Comparison of ENCODE assay signal across 19 cellular contexts in genomic region chr2:64422466-64422865, GRCh38. TPM values are rescaled to one million over a fixed set of nuclear protein-coding genes. Genes with fewer than 3 reads are reported as not detected.
DNase-seq lines count a peak whose midpoint lies in the region; ATAC-seq and TF ChIP-seq lines count a peak whose summit lies in the region.
"Had no signal": no experiment of that assay in that cellular context is flagged by ENCODE, and none has a peak within 500 bp of the region (broad histone marks: within the 10 kb centered on the region; RNA-seq: fewer than 3 reads in every experiment).

No MANE protein-coding gene starts in this region.

- 84 to 86% methylated on average over 1 of the region's 1 CpG for WGBS in aorta, 2 donors

- H3K27me3 ChIP-seq in skeletal muscle tissue (ENCODE audit: control insufficient read depth in 3 of 3, insufficient read depth in 3 of 3, low read length in 3 of 3) (no peaks in the 10 kb centered on the region), aorta (ENCODE audit: control insufficient read depth in 1 of 2, insufficient read depth in 2 of 2, low read length in 1 of 2) (no peaks in the 10 kb centered on the region)

- ATAC-seq in left cardiac atrium: peak; percentile 20 to 42
- ATAC-seq in left ventricle myocardium superior: no peak
- ATAC-seq in esophagus mucosa: peak; percentile 72
- ATAC-seq in stimulated activated memory B cell treated with anti-CD40 and anti-IgM and Interleukin-4, amounts not matched to agents 10 μg/mL and 1 μg/mL and 100 μg/mL, for 72 hours: no peak
- no peak for ATAC-seq in aorta (ENCODE audit: low FRiP score)
- ATAC-seq in GM21528 (IDR thresholded peaks at IDR 0.05; ENCODE audit: low FRiP score, unreplicated experiment): no peak
- ATAC-seq: SK-N-SH treated with all-trans-retinoic acid at 6 μM for 48 hours had no signal

- TF ChIP-seq CTCF in NB4 (IDR thresholded peaks at IDR 0.05; ENCODE audit: low read depth, low read length): no peak

- no peaks in the 10 kb centered on the region for H3K27me3 Mint-ChIP-seq in stimulated activated memory B cell treated with anti-CD40 and anti-IgM and Interleukin-4, amounts not matched to agents 10 μg/mL and 1 μg/mL and 100 μg/mL, for 72 hours

- TF ChIP-seq POLR2A in NB4 (IDR thresholded peaks at IDR 0.05; ENCODE audit: extremely low read depth, insufficient read length): no peak

- DNase-seq in left cardiac atrium (no peak), left ventricle myocardium superior (no peak), NB4 (ENCODE audit: low read depth) (peak; percentile 13), aorta (no peak)
- DNase-seq: COR-L47, DMS153, EL, KBM-7, NCI-H1417, NCI-H187 treated with DMSO at 0.1 percent for 48 hours, Right ventricle myocardium superior, T-helper 1 cell had no signal

- no peak overlapping the region for H3K9ac ChIP-seq in skeletal muscle tissue (ENCODE audit: low read depth in 1 of 3, low read length in 3 of 3)

- H3K4me1 Mint-ChIP-seq in stimulated activated memory B cell treated with anti-CD40 and anti-IgM and Interleukin-4, amounts not matched to agents 10 μg/mL and 1 μg/mL and 100 μg/mL, for 72 hours: no peaks in the 10 kb centered on the region

- H3K27ac ChIP-seq in skeletal muscle tissue (ENCODE audit: low read depth, low read length) (peak overlapping the region; percentile 65), aorta (ENCODE audit: low read depth in 1 of 2, low read length in 2 of 2) (no peak overlapping the region)
- H3K27ac ChIP-seq: C4-2B had no signal

- H3K27ac Mint-ChIP-seq in stimulated activated memory B cell treated with anti-CD40 and anti-IgM and Interleukin-4, amounts not matched to agents 10 μg/mL and 1 μg/mL and 100 μg/mL, for 72 hours: no peak overlapping the region

- H3K4me1 ChIP-seq in skeletal muscle tissue (ENCODE audit: control insufficient read depth in 3 of 3, insufficient read depth in 3 of 3, low read length in 3 of 3) (peaks cover 50 to 65% (median 54%) of the 10 kb centered on the region in 3 donors), aorta (ENCODE audit: control insufficient read depth in 1 of 2, insufficient read depth in 2 of 2, low read length in 2 of 2) (no peaks in the 10 kb centered on the region)

- no peaks in the 10 kb centered on the region for H3K9me3 ChIP-seq in skeletal muscle tissue (ENCODE audit: control insufficient read depth in 3 of 3, low read length in 3 of 3)
- no peaks in the 10 kb centered on the region for H3K9me3 ChIP-seq in aorta (ENCODE audit: control insufficient read depth, low read length)
- H3K9me3 ChIP-seq: HAP-1 had no signal

- no peaks in the 10 kb centered on the region for H3K9me3 Mint-ChIP-seq in stimulated activated memory B cell treated with anti-CD40 and anti-IgM and Interleukin-4, amounts not matched to agents 10 μg/mL and 1 μg/mL and 100 μg/mL, for 72 hours

- H3K36me3 Mint-ChIP-seq in stimulated activated memory B cell treated with anti-CD40 and anti-IgM and Interleukin-4, amounts not matched to agents 10 μg/mL and 1 μg/mL and 100 μg/mL, for 72 hours: no peaks in the 10 kb centered on the region

- no peak overlapping the region for H3K4me3 Mint-ChIP-seq in stimulated activated memory B cell treated with anti-CD40 and anti-IgM and Interleukin-4, amounts not matched to agents 10 μg/mL and 1 μg/mL and 100 μg/mL, for 72 hours

- H3K36me3 ChIP-seq in skeletal muscle tissue (ENCODE audit: control insufficient read depth in 3 of 3, insufficient read depth in 3 of 3, low read length in 3 of 3) (no peaks in the 10 kb centered on the region), aorta (ENCODE audit: control insufficient read depth in 1 of 2, insufficient read depth in 2 of 2, low read length in 1 of 2) (no peaks in the 10 kb centered on the region)
- H3K36me3 ChIP-seq: HAP-1 had no signal

- intact Hi-C loops in left cardiac atrium (cut with DNase I): no loop called here
- intact Hi-C loops in left ventricle myocardium superior (cut with micrococcal nuclease): no loop called here
- intact Hi-C loops in aorta (cut with DNase I): no loop called here

- no peak overlapping the region for H3K4me3 ChIP-seq in NB4 (ENCODE audit: low read depth, low read length)
- no peak overlapping the region for H3K4me3 ChIP-seq in skeletal muscle tissue (ENCODE audit: low read length in 3 of 3)
- H3K4me3 ChIP-seq in aorta (ENCODE audit: low read length in 2 of 2): no peak overlapping the region
- H3K4me3 ChIP-seq: HAP-1 had no signal

RNA-seq across cellular contexts. Expression of gene LGALSL, which starts 31.5 kb away (rescaled TPM):
- total RNA-seq in left cardiac atrium (10 to 100 TPM; 13.1 to 18.0 TPM), left ventricle myocardium superior (5.8 TPM), esophagus mucosa (35.8 TPM), skeletal muscle tissue (11.5 TPM), aorta (10 to 100 TPM; 18.5 to 26.8 TPM)
- 10 to 100 TPM; 19.1 to 19.8 TPM for polyA plus RNA-seq in aorta

Comparison
In these comparisons a context has a peak if more than half of its experiments do, and no peak if none do; other contexts are left out.
1. ATAC-seq: peak in left cardiac atrium (2 of 2) and esophagus mucosa (single experiment); none in left ventricle myocardium superior (single experiment), stimulated activated memory B cell treated with anti-CD40 and anti-IgM and Interleukin-4, amounts not matched to agents 10 μg/mL and 1 μg/mL and 100 μg/mL, for 72 hours (single experiment), aorta (single experiment) and GM21528 (single experiment).